Comparison of ENCODE assay signal across 8 cellular contexts in genomic region chr14:100213587-100213955, GRCh38. TPM values are rescaled to one million over a fixed set of nuclear protein-coding genes. Genes with fewer than 3 reads are reported as not detected.
DNase-seq lines count a peak whose midpoint lies in the region.

No MANE protein-coding gene starts in this region.

- H3K36me3 Mint-ChIP-seq in T-helper 1 cell treated with Interleukin-12 subunit alpha and Interleukin-12 subunit beta and Interleukin-4 antibody, amounts not matched to agents 30 μg/mL and 1 μg/mL, for 36 hours (ENCODE audit: low read depth): no peaks in the 10 kb centered on the region
- H3K36me3 Mint-ChIP-seq in activated naive CD8-positive, alpha-beta T cell: no peaks in the 10 kb centered on the region
- H3K36me3 Mint-ChIP-seq in immature natural killer cell: no peaks in the 10 kb centered on the region

- peak overlapping the region; percentile 80 for H3K27ac Mint-ChIP-seq in T-helper 1 cell treated with Interleukin-12 subunit alpha and Interleukin-12 subunit beta and Interleukin-4 antibody, amounts not matched to agents 30 μg/mL and 1 μg/mL, for 36 hours
- H3K27ac Mint-ChIP-seq in activated naive CD8-positive, alpha-beta T cell: peak overlapping the region; percentile 96
- H3K27ac Mint-ChIP-seq in immature natural killer cell: peak overlapping the region; percentile 70 to 86 (median 83)

- H3K4me1 Mint-ChIP-seq in T-helper 1 cell treated with Interleukin-12 subunit alpha and Interleukin-12 subunit beta and Interleukin-4 antibody, amounts not matched to agents 30 μg/mL and 1 μg/mL, for 36 hours (ENCODE audit: low read depth): peaks cover 18% of the 10 kb centered on the region
- peaks cover 28% of the 10 kb centered on the region for H3K4me1 Mint-ChIP-seq in activated naive CD8-positive, alpha-beta T cell (ENCODE audit: low read depth)
- peaks cover 24 to 27% of the 10 kb centered on the region in 2 donors for H3K4me1 Mint-ChIP-seq in immature natural killer cell

- no peaks in the 10 kb centered on the region for H3K36me3 ChIP-seq in stomach smooth muscle (ENCODE audit: control insufficient read depth in 2 of 2, insufficient read depth in 2 of 2, low read length in 2 of 2)

- H3K9ac ChIP-seq in stomach smooth muscle (ENCODE audit: low read length in 2 of 2): peak overlapping the region; percentile 90 to 95

- H3K27ac ChIP-seq in stomach smooth muscle (ENCODE audit: low read length): peak overlapping the region; percentile 84

- H3K9me3 Mint-ChIP-seq in T-helper 1 cell treated with Interleukin-12 subunit alpha and Interleukin-12 subunit beta and Interleukin-4 antibody, amounts not matched to agents 30 μg/mL and 1 μg/mL, for 36 hours: no peaks in the 10 kb centered on the region
- no peaks in the 10 kb centered on the region for H3K9me3 Mint-ChIP-seq in activated naive CD8-positive, alpha-beta T cell (ENCODE audit: low read depth)
- no peaks in the 10 kb centered on the region for H3K9me3 Mint-ChIP-seq in immature natural killer cell

- peaks cover 11% of the 10 kb centered on the region for H3K4me1 ChIP-seq in stomach smooth muscle (ENCODE audit: control insufficient read depth, insufficient read depth, low read length)

- peak overlapping the region; percentile 69 to 84 for H3K4me3 ChIP-seq in stomach smooth muscle (ENCODE audit: low read length in 2 of 2)

- no peak for DNase-seq in T-helper 1 cell
- DNase-seq in immature natural killer cell: no peak
- DNase-seq in NCI-H524 treated with DMSO at 0.1 percent for 48 hours (lab: John Stamatoyannopoulos, UW): no peak
- no peak for DNase-seq in NCI-H1436 (lab: John Stamatoyannopoulos, UW)
- no peak for DNase-seq in NK-92 (lab: John Stamatoyannopoulos, UW; ENCODE audit: unreplicated experiment)

- H3K27me3 Mint-ChIP-seq in T-helper 1 cell treated with Interleukin-12 subunit alpha and Interleukin-12 subunit beta and Interleukin-4 antibody, amounts not matched to agents 30 μg/mL and 1 μg/mL, for 36 hours (ENCODE audit: low read depth): no peaks in the 10 kb centered on the region
- H3K27me3 Mint-ChIP-seq in activated naive CD8-positive, alpha-beta T cell: no peaks in the 10 kb centered on the region
- peaks cover 0 to 5% (median 1%) of the 10 kb centered on the region in 3 donors for H3K27me3 Mint-ChIP-seq in immature natural killer cell (ENCODE audit: low read depth in 3 of 3)

- no peaks in the 10 kb centered on the region for H3K27me3 ChIP-seq in stomach smooth muscle (ENCODE audit: control insufficient read depth in 1 of 2, insufficient read depth in 2 of 2, low read length in 2 of 2)

- peak overlapping the region; percentile 74 for H3K4me3 Mint-ChIP-seq in T-helper 1 cell treated with Interleukin-12 subunit alpha and Interleukin-12 subunit beta and Interleukin-4 antibody, amounts not matched to agents 30 μg/mL and 1 μg/mL, for 36 hours
- H3K4me3 Mint-ChIP-seq in activated naive CD8-positive, alpha-beta T cell: peak overlapping the region; percentile 87
- peak overlapping the region; percentile 78 to 84 (median 80) for H3K4me3 Mint-ChIP-seq in immature natural killer cell

- no peaks in the 10 kb centered on the region for H3K9me3 ChIP-seq in stomach smooth muscle (ENCODE audit: control insufficient read depth in 2 of 2, low read length in 2 of 2)

RNA-seq across cellular contexts. Expression of gene YY1, which starts 25.4 kb away (rescaled TPM):
- 10 to 100 TPM; 12.9 to 23.6 (median 15.9) TPM for polyA plus RNA-seq in immature natural killer cell

RNA-seq across cellular contexts. Expression of gene DEGS2, which starts 54.1 kb away (rescaled TPM):
- 10 to 100 TPM in 2 of 3 donors, 1 to 10 TPM in 1; 7.8 to 21.7 (median 12.1) TPM for polyA plus RNA-seq in immature natural killer cell
